In the genomic region with DNA sequence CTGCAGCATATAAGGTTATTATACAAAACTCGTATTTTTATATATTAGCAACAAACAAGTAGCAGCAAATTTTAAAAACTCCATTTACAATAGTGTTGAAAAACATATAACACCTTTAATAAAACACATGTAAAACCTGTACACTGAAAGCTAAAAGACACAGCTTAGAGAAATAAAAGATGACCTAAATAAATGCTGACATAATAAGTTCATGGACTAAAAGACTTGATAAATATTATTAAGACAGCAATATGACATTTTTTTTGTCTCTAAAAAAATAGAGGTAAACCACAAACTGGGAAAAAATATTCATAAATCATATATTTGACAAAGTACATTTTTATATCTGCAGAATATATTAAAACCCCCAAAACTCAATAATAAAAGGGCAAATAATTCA, we compare ENCODE assay signal across 29 cellular contexts.
"Had no signal": no experiment of that assay in that cellular context is flagged by ENCODE, and none has a peak within 500 bp of the region (broad histone marks: within the 10 kb centered on the region; RNA-seq: fewer than 3 reads in every experiment).

No MANE protein-coding gene starts in this region.

- H3K27ac Mint-ChIP-seq: immature natural killer cell; mesothelial cell of epicardium; naive B cell; natural killer cell; nephron progenitor cell; neural progenitor cell; progenitor cell of endocrine pancreas; stimulated activated naive B cell treated with anti-CD40 and anti-IgM and Interleukin-4, amounts not matched to agents 10 μg/mL and 1 μg/mL and 100 μg/mL, for 72 hours had no signal

- H2AFZ ChIP-seq: neural progenitor cell had no signal

- H3K27ac ChIP-seq: left ventricle myocardium inferior, neural progenitor cell, neutrophil, right atrium auricular region, right lobe of liver, skin epidermis, stomach, testis, thyroid gland, upper lobe of right lung had no signal

- H3K27me3 ChIP-seq: neural progenitor cell, neutrophil, right atrium auricular region, right lobe of liver, stomach, testis, thyroid gland, upper lobe of right lung had no signal

- H3K4me3 ChIP-seq: left ventricle myocardium inferior, lung, neural progenitor cell, right atrium auricular region, right lobe of liver, skin epidermis, stomach, testis, thyroid gland, upper lobe of right lung had no signal

- H3K9me3 ChIP-seq: left ventricle myocardium inferior, neutrophil, right atrium auricular region, right lobe of liver, stomach, testis, thyroid gland, upper lobe of right lung had no signal

- H3K9me3 Mint-ChIP-seq: immature natural killer cell, natural killer cell, nephron progenitor cell, neural progenitor cell had no signal

- H3K36me3 Mint-ChIP-seq: neural progenitor cell had no signal

- FAIRE-seq: urothelium cell line had no signal

- H3K4me3 Mint-ChIP-seq: immature natural killer cell; mesothelial cell of epicardium; naive B cell; natural killer cell; nephron progenitor cell; neural progenitor cell; stimulated activated naive B cell treated with anti-CD40 and anti-IgM and Interleukin-4, amounts not matched to agents 10 μg/mL and 1 μg/mL and 100 μg/mL, for 72 hours had no signal

- H3K36me3 ChIP-seq: left ventricle myocardium inferior, neural progenitor cell, right atrium auricular region, right lobe of liver, thyroid gland had no signal

- H3K4me2 ChIP-seq: neural progenitor cell had no signal

- H3K4me1 ChIP-seq: neural progenitor cell, right atrium auricular region, right lobe of liver, testis, thyroid gland, upper lobe of right lung had no signal

- H3K9ac ChIP-seq: neural progenitor cell had no signal

- DNase-seq: hypothalamus; immature natural killer cell; islet precursor cell; left ventricle myocardium inferior; mesendoderm; naive B cell; natural killer cell; nephron progenitor cell; occipital lobe; right lobe of liver; stimulated activated CD4-positive, alpha-beta T cell treated with anti-CD3 and anti-CD28 coated beads, Interleukin-12 subunit alpha, Interleukin-12 subunit beta, amount 100 ng/mL, for 4 hours; stimulated activated CD4-positive, alpha-beta T cell treated with anti-CD3 and anti-CD28 coated beads, Interleukin-15, amount 100 ng/mL, for 24 hours; stimulated activated CD4-positive, alpha-beta T cell treated with anti-CD3 and anti-CD28 coated beads, Interleukin-2, amount 100 ng/mL, for 24 hours; stimulated activated CD4-positive, alpha-beta T cell treated with anti-CD3 and anti-CD28 coated beads, Interleukin-4, amount 100 ng/mL, for 1 hour; stimulated activated naive B cell treated with anti-CD40 and anti-IgM and Interleukin-4, amounts not matched to agents 10 μg/mL and 1 μg/mL and 100 μg/mL, for 72 hours; stimulated activated naive CD8-positive, alpha-beta T cell treated with anti-CD3 and anti-CD28 coated beads, Interleukin-15, Interleukin-2, amounts not matched to agents 100 U/mL and 50 U/mL, for 24 hours; stomach; testis; thyroid gland; trophoblast cell; upper lobe of right lung had no signal

- ATAC-seq: natural killer cell; right lobe of liver; stimulated activated naive B cell treated with anti-CD40 and anti-IgM and Interleukin-4, amounts not matched to agents 10 μg/mL and 1 μg/mL and 100 μg/mL, for 72 hours; stimulated activated naive CD8-positive, alpha-beta T cell treated with anti-CD3 and anti-CD28 coated beads, Interleukin-15, Interleukin-2, amounts not matched to agents 100 U/mL and 50 U/mL, for 24 hours; upper lobe of right lung had no signal

- H3K27me3 Mint-ChIP-seq: naive B cell; progenitor cell of endocrine pancreas; stimulated activated naive B cell treated with anti-CD40 and anti-IgM and Interleukin-4, amounts not matched to agents 10 μg/mL and 1 μg/mL and 100 μg/mL, for 72 hours had no signal

- H3K4me1 Mint-ChIP-seq: naive B cell, nephron progenitor cell, neural progenitor cell had no signal
